ENCODE assay signal across 22 cellular contexts in the genomic region with DNA sequence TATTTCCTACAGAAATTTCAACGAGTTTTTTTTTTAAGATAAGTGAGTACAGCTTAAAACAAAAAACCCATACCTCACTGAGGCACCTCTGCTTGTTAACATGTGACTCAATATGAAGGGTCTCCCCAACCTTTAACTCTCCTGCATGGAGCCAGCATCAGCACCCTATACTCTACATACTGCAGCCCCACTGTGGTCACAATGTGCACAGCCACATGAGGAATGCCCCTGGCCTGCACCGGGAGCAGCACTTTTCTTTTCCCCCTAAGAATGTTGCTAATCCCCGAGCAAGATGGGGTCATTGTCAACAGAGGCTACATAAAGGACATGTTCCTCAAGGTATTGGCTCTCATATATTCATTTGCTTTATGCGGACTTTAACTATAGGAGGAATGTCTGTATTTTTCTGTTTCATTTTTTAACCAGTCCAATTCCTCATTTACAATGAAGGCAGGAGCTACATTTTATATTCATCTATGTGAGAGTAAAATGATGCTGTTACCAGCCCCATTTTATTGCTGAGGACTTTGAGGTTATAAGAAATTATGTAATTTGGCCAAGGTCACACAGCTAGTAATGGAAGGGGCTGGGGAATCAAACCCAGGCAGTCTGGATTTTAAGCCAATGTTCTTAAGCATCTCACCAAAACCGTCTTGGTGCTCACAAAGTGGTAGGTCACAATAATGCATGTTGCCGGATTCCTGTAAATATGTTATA.
"Had no signal": no experiment of that assay in that cellular context is flagged by ENCODE, and none has a peak within 500 bp of the region (broad histone marks: within the 10 kb centered on the region; RNA-seq: fewer than 3 reads in every experiment).

No MANE protein-coding gene starts in this region.

- H3K27ac ChIP-seq: coronary artery, hepatocyte, neural progenitor cell, pancreas, stomach, thoracic aorta, transverse colon had no signal

- H3K79me2 ChIP-seq: hepatocyte had no signal

- H3K9me3 Mint-ChIP-seq: natural killer cell treated with Interleukin-12 subunit alpha and Interleukin-12 subunit beta and Interleukin-15 and Interleukin-18, amount 100 ng/mL, for 72 hours had no signal

- H3K27ac Mint-ChIP-seq: natural killer cell treated with Interleukin-12 subunit alpha and Interleukin-12 subunit beta and Interleukin-15 and Interleukin-18, amount 100 ng/mL, for 72 hours; neural progenitor cell; progenitor cell of endocrine pancreas had no signal

- H3K36me3 ChIP-seq: neural progenitor cell, pancreas, stomach, thoracic aorta, transverse colon had no signal

- DNase-seq: effector CD4-positive, alpha-beta T cell; foreskin melanocyte; head of caudate nucleus; kidney; left cardiac atrium; left ventricle myocardium superior; nucleus accumbens; right cardiac atrium; stimulated activated CD4-positive, alpha-beta T cell treated with anti-CD3 and anti-CD28 coated beads, Interleukin-15, amount 100 ng/mL, for 24 hours; stimulated activated CD4-positive, alpha-beta T cell treated with anti-CD3 and anti-CD28 coated beads, Interleukin-1b, Interleukin-23, amount 100 ng/mL, for 48 hours; stimulated activated CD4-positive, alpha-beta T cell treated with anti-CD3 and anti-CD28 coated beads, Interleukin-4, amount 100 ng/mL, for 24 hours; stimulated activated naive CD4-positive, alpha-beta T cell; stomach; substantia nigra; transverse colon had no signal

- H3K9me3 ChIP-seq: pancreas, stomach, thoracic aorta, transverse colon had no signal

- H3K27me3 ChIP-seq: hepatocyte, neural progenitor cell, pancreas, stomach, transverse colon had no signal

- H3K9ac ChIP-seq: neural progenitor cell had no signal

- H3K4me3 ChIP-seq: coronary artery, hepatocyte, neural progenitor cell, pancreas, stomach, thoracic aorta, transverse colon had no signal

- H3K4me2 ChIP-seq: hepatocyte, neural progenitor cell had no signal

- H3K4me3 Mint-ChIP-seq: natural killer cell treated with Interleukin-12 subunit alpha and Interleukin-12 subunit beta and Interleukin-15 and Interleukin-18, amount 100 ng/mL, for 72 hours; neural progenitor cell had no signal

- ATAC-seq: left cardiac atrium; left ventricle myocardium superior; natural killer cell treated with Interleukin-12 subunit alpha and Interleukin-12 subunit beta and Interleukin-15 and Interleukin-18, amount 100 ng/mL, for 72 hours had no signal

- H3K36me3 Mint-ChIP-seq: natural killer cell treated with Interleukin-12 subunit alpha and Interleukin-12 subunit beta and Interleukin-15 and Interleukin-18, amount 100 ng/mL, for 72 hours; neural progenitor cell had no signal

- H2AFZ ChIP-seq: hepatocyte, neural progenitor cell had no signal
